7 cellular contexts compared by ENCODE assay signal in genomic region chr4:25172964-25173917, GRCh38.
A peak's percentile ranks its signal among the peaks of the same experiment; 100 is the strongest.
DNase-seq lines count a peak whose midpoint lies in the region; ATAC-seq and TF ChIP-seq lines count a peak whose summit lies in the region.

No MANE protein-coding gene starts in this region.

- H3K27ac ChIP-seq in tibial artery, result peak overlapping the region; percentile 30 to 71

- no peaks in the 10 kb centered on the region for H3K27me3 ChIP-seq in tibial artery

- DNase-seq in HK-2 (ENCODE audit: unreplicated experiment), result peak; percentile 44
- DNase-seq in amniotic stem cell (lab: John Stamatoyannopoulos, UW), result peak; percentile 96
- DNase-seq in iris pigment epithelial cell (ENCODE audit: low read depth), result peak; percentile 99
- DNase-seq in tibial artery, result peak; percentile 56 to 71
- no peak for DNase-seq in NCI-H1930 (lab: John Stamatoyannopoulos, UW)
- DNase-seq in GM19240 (ENCODE audit: insufficient read length, low spot score), result no peak

- no peaks in the 10 kb centered on the region for H3K9me3 ChIP-seq in tibial artery

- peaks cover 0 to 23% (median 16%) of the 10 kb centered on the region in 4 donors for H3K4me1 ChIP-seq in tibial artery

- peak; percentile 88 for ATAC-seq in GM18868 (IDR thresholded peaks at IDR 0.05; ENCODE audit: unreplicated experiment)

- intact Hi-C loops in tibial artery (cut with DNase I; ENCODE audit: low total_unique reads), result loop anchor here (5.0 kb wide), 1 partner anchor 59 kb away; the partner anchor contains the start of gene PI4K2B

- H3K4me3 ChIP-seq in tibial artery, result no peak overlapping the region

- no peak for TF ChIP-seq CTCF in tibial artery (IDR thresholded peaks at IDR 0.05)

- no peaks in the 10 kb centered on the region for H3K36me3 ChIP-seq in tibial artery

Comparison
In these comparisons a context has a peak if more than half of its experiments do, and no peak if none do; other contexts are left out.
1. DNase-seq: peak in HK-2 (single experiment), amniotic stem cell (single experiment), iris pigment epithelial cell (single experiment) and tibial artery (2 of 2); none in NCI-H1930 (0 of 2) and GM19240 (single experiment).